Comparison of ENCODE assay signal across 25 cellular contexts in genomic region chr2:5706717-5707455, GRCh38. TPM values are rescaled to one million over a fixed set of nuclear protein-coding genes. Genes with fewer than 3 reads are reported as not detected.
"Had no signal": no experiment of that assay in that cellular context is flagged by ENCODE, and none has a peak within 500 bp of the region (broad histone marks: within the 10 kb centered on the region; RNA-seq: fewer than 3 reads in every experiment).

No MANE protein-coding gene starts in this region.

- H3K4me1 Mint-ChIP-seq: endodermal cell, natural killer cell had no signal

- H3K27ac ChIP-seq: coronary artery, heart left ventricle, psoas muscle, spleen, suprapubic skin, thyroid gland, uterus had no signal

- H3K4me3 ChIP-seq: coronary artery, heart left ventricle, psoas muscle, spleen, suprapubic skin, thyroid gland, uterus had no signal

- H3K9me3 Mint-ChIP-seq: endodermal cell had no signal

- H3K4me3 Mint-ChIP-seq: endodermal cell, natural killer cell, type B pancreatic cell had no signal

- H3K27ac Mint-ChIP-seq: endodermal cell, natural killer cell, type B pancreatic cell had no signal

- H3K36me3 ChIP-seq: heart left ventricle, spleen, suprapubic skin, thyroid gland, uterus had no signal

- DNase-seq: effector CD4-positive, alpha-beta T cell; endodermal cell; erythroblast; foreskin melanocyte; hippocampal formation; kidney glomerular epithelial cell; mammary epithelial cell; natural killer cell; psoas muscle; retina; spleen; stimulated activated CD4-positive, alpha-beta T cell treated with anti-CD3 and anti-CD28 coated beads, Interleukin-15, amount 100 ng/mL, for 24 hours; stimulated activated CD4-positive, alpha-beta T cell treated with anti-CD3 and anti-CD28 coated beads, Interleukin-1b, Interleukin-23, amount 100 ng/mL, for 48 hours; stimulated activated CD4-positive, alpha-beta T cell treated with anti-CD3 and anti-CD28 coated beads, Interleukin-4, amount 100 ng/mL, for 4 hours; stimulated activated naive CD4-positive, alpha-beta T cell; thyroid gland; uterus had no signal

- H3K9me3 ChIP-seq: heart left ventricle, psoas muscle, suprapubic skin, thyroid gland, uterus had no signal

- ATAC-seq: natural killer cell, psoas muscle, sciatic nerve had no signal

- H3K27me3 ChIP-seq: thyroid gland, uterus had no signal

- H3K4me1 ChIP-seq: heart left ventricle, psoas muscle, spleen, suprapubic skin, thyroid gland, uterus had no signal

RNA-seq across cellular contexts. Expression of gene SOX11, which starts 14.7 kb away (rescaled TPM):
- total RNA-seq: dermis microvascular lymphatic vessel endothelial cell, endothelial cell of umbilical vein, natural killer cell, omental fat pad, sciatic nerve, thyroid gland had no signal
- polyA plus RNA-seq: endothelial cell of umbilical vein, mammary epithelial cell had no signal
